Comparison of ENCODE assay signal across 1 cellular context in the genomic region with DNA sequence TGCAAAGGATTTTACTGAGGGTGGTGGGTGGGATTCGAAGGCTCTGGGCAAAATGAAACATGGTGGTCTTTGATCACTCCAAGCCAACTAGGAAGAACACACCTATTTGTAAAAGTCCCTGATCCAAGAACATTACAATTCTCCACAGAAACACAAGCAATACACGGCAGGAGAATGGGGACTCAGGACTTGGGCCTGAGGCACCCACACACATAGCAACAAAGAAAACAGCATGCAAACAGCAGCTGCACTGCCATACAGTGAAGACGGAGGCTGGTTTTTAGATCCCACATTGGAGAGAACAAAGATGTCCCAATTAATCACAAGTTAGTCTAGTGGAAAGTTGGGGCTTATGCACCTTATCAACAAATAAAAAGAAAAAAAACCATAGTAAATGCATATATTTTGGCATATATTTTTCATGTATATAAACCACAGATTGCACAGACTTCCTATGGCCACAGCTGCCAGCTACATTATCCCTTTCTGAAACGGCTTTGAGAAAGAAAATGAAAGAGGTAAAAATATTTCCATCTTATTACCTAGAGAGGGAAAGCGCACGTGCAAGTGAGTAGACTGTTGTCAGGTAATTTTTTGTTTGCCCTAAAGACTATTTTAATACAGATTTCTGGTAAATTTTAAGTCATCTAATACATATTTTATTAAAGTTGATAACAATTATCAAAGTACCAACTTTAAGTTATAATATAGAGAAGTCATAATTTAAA.
A peak's percentile ranks its signal among the peaks of the same experiment; 100 is the strongest.
TF ChIP-seq lines count a peak whose summit lies in the region.

No MANE protein-coding gene starts in this region.

TF ChIP-seq in GM12878, 131 proteins besides CTCF, POLR2A, EP300 and RAD21 (continued from another document):
- TF ChIP-seq, protein P1, sequence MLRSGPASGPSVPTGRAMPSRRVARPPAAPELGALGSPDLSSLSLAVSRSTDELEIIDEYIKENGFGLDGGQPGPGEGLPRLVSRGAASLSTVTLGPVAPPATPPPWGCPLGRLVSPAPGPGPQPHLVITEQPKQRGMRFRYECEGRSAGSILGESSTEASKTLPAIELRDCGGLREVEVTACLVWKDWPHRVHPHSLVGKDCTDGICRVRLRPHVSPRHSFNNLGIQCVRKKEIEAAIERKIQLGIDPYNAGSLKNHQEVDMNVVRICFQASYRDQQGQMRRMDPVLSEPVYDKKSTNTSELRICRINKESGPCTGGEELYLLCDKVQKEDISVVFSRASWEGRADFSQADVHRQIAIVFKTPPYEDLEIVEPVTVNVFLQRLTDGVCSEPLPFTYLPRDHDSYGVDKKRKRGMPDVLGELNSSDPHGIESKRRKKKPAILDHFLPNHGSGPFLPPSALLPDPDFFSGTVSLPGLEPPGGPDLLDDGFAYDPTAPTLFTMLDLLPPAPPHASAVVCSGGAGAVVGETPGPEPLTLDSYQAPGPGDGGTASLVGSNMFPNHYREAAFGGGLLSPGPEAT (IDR thresholded peaks at IDR 0.05; ENCODE audit: low read depth), result peak; percentile 89
- peak; percentile 53; the same call in 1 of the 2 replicates for TF ChIP-seq ASH2L (IDR thresholded peaks at IDR 0.05; ENCODE audit: borderline replicate concordance, low read depth)
- peak; percentile 74 for TF ChIP-seq RFX5 (IDR thresholded peaks at IDR 0.05; ENCODE audit: low read depth, low read length)
- peak; percentile 37 for TF ChIP-seq MEF2B (IDR thresholded peaks at IDR 0.05; ENCODE audit: partially characterized antibody, poor library complexity, severe bottlenecking)
- TF ChIP-seq ZNF622 (IDR thresholded peaks at IDR 0.05), result no peak
- no peak for TF ChIP-seq ESRRA (IDR thresholded peaks at IDR 0.05; ENCODE audit: low read length)
- TF ChIP-seq, protein P2, sequence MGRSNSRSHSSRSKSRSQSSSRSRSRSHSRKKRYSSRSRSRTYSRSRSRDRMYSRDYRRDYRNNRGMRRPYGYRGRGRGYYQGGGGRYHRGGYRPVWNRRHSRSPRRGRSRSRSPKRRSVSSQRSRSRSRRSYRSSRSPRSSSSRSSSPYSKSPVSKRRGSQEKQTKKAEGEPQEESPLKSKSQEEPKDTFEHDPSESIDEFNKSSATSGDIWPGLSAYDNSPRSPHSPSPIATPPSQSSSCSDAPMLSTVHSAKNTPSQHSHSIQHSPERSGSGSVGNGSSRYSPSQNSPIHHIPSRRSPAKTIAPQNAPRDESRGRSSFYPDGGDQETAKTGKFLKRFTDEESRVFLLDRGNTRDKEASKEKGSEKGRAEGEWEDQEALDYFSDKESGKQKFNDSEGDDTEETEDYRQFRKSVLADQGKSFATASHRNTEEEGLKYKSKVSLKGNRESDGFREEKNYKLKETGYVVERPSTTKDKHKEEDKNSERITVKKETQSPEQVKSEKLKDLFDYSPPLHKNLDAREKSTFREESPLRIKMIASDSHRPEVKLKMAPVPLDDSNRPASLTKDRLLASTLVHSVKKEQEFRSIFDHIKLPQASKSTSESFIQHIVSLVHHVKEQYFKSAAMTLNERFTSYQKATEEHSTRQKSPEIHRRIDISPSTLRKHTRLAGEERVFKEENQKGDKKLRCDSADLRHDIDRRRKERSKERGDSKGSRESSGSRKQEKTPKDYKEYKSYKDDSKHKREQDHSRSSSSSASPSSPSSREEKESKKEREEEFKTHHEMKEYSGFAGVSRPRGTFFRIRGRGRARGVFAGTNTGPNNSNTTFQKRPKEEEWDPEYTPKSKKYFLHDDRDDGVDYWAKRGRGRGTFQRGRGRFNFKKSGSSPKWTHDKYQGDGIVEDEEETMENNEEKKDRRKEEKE (IDR thresholded peaks at IDR 0.05), result no peak
- TF ChIP-seq CBFB (IDR thresholded peaks at IDR 0.05; ENCODE audit: low read depth), result no peak
- TF ChIP-seq BHLHE40 (IDR thresholded peaks at IDR 0.05; ENCODE audit: borderline replicate concordance in 1 of 2, low read depth in 2 of 2, low read length in 1 of 2), result peak; percentile 70 to 87
- no peak for TF ChIP-seq ZNF384 (IDR thresholded peaks at IDR 0.05; ENCODE audit: borderline replicate concordance, low read depth, low read length)
- no peak for TF ChIP-seq CHD1 (IDR thresholded peaks at IDR 0.05; ENCODE audit: low read depth, low read length)
- TF ChIP-seq SMARCA5 (IDR thresholded peaks at IDR 0.05), result 0 out of 2 replicates have a peak, but pooled peaks have one; percentile 27
- 0 out of 2 replicates have a peak, but pooled peaks have one; percentile 47 for TF ChIP-seq WRNIP1 (IDR thresholded peaks at IDR 0.05; ENCODE audit: borderline replicate concordance, low read depth, low read length)
- TF ChIP-seq NR2F1 (conservative IDR thresholded peaks at IDR 0.05), result peak; percentile 38
- TF ChIP-seq E2F8 (IDR thresholded peaks at IDR 0.05; ENCODE audit: low read depth, partially characterized antibody), result no peak
- no peak for TF ChIP-seq PML (IDR thresholded peaks at IDR 0.05; ENCODE audit: low read length)
- TF ChIP-seq, protein P3, sequence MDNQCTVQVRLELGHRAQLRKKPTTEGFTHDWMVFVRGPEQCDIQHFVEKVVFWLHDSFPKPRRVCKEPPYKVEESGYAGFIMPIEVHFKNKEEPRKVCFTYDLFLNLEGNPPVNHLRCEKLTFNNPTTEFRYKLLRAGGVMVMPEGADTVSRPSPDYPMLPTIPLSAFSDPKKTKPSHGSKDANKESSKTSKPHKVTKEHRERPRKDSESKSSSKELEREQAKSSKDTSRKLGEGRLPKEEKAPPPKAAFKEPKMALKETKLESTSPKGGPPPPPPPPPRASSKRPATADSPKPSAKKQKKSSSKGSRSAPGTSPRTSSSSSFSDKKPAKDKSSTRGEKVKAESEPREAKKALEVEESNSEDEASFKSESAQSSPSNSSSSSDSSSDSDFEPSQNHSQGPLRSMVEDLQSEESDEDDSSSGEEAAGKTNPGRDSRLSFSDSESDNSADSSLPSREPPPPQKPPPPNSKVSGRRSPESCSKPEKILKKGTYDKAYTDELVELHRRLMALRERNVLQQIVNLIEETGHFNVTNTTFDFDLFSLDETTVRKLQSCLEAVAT (IDR thresholded peaks at IDR 0.05), result no peak
- no peak for TF ChIP-seq MYB (IDR thresholded peaks at IDR 0.05; ENCODE audit: borderline replicate concordance, low read depth, low read length)
- no peak for TF ChIP-seq NFXL1 (IDR thresholded peaks at IDR 0.05; ENCODE audit: borderline replicate concordance)
- no peak for TF ChIP-seq HDAC6 (IDR thresholded peaks at IDR 0.05; ENCODE audit: unreplicated experiment)
- TF ChIP-seq IKZF2 (IDR thresholded peaks at IDR 0.05), result peak; percentile 21 to 41; a peak in 3 of 4 replicates
- no peak for TF ChIP-seq HDAC2 (IDR thresholded peaks at IDR 0.05)
- no peak for TF ChIP-seq NRF1 (conservative IDR thresholded peaks at IDR 0.05; ENCODE audit: low read depth, low read length)
- peak; percentile 32; the same call in 1 of the 2 replicates for TF ChIP-seq DPF2 (IDR thresholded peaks at IDR 0.05)
- TF ChIP-seq HCFC1 (IDR thresholded peaks at IDR 0.05; ENCODE audit: low read length), result no peak
- peak; percentile 46 for TF ChIP-seq MTA2 (IDR thresholded peaks at IDR 0.05; ENCODE audit: low read depth)
- TF ChIP-seq RCOR1 (conservative IDR thresholded peaks at IDR 0.05; ENCODE audit: low read depth, low read length), result no peak
- no peak for TF ChIP-seq MXI1 (IDR thresholded peaks at IDR 0.05; ENCODE audit: low read depth, low read length)
- TF ChIP-seq CEBPB (IDR thresholded peaks at IDR 0.05; ENCODE audit: borderline replicate concordance in 1 of 2, low read depth in 2 of 2, low read length in 2 of 2), result no peak
- TF ChIP-seq RELA (IDR thresholded peaks at IDR 0.05; ENCODE audit: borderline replicate concordance, partially characterized antibody), result no peak
- no peak for TF ChIP-seq SPI1 (IDR thresholded peaks at IDR 0.05; ENCODE audit: borderline replicate concordance, insufficient read depth, low read depth, low read length)
- no peak for TF ChIP-seq STAT1 (conservative IDR thresholded peaks at IDR 0.05)
- 0 out of 2 replicates have a peak, but pooled peaks have one; percentile 26 for TF ChIP-seq CREB1 (IDR thresholded peaks at IDR 0.05; ENCODE audit: low read depth)
- no peak for TF ChIP-seq YY1 (IDR thresholded peaks at IDR 0.05; ENCODE audit: low read depth, low read length)
- TF ChIP-seq NFIC (IDR thresholded peaks at IDR 0.05; ENCODE audit: low read depth, low read length), result peak; percentile 49
- no peak for TF ChIP-seq JUND (IDR thresholded peaks at IDR 0.05; ENCODE audit: low read depth, low read length)
